Comparison of ENCODE assay signal across 21 cellular contexts in the genomic region with DNA sequence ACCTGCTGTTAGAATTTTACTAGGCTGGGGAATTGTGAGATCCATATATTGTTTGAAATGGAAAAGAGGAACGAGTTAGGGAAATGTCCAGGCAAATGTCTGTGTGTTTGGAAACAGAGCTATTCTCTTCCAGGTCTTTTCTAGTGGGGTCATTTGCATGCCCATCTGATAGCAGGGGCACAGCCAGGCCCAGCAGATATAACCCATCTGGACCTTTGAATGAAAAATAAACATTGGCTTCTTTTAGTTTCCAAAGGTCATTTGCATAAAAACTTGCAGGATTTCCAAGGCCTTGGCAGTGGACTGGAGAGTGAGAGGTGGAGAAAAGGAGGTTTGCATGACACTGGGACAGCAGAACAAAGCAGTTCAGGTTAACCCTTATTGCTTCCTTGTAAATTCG.
A peak's percentile ranks its signal among the peaks of the same experiment; 100 is the strongest.
DNase-seq lines count a peak whose midpoint lies in the region; ATAC-seq and TF ChIP-seq lines count a peak whose summit lies in the region.
"Had no signal": no experiment of that assay in that cellular context is flagged by ENCODE, and none has a peak within 500 bp of the region (broad histone marks: within the 10 kb centered on the region; RNA-seq: fewer than 3 reads in every experiment).

No MANE protein-coding gene starts in this region.

- H3K27ac Mint-ChIP-seq in progenitor cell of endocrine pancreas = peak overlapping the region; percentile 57
- H3K27ac Mint-ChIP-seq in activated T-helper 2 cell treated with anti-CD3 and anti-CD28 coated beads, Interferon-gamma antibody, Interleukin-2, Interleukin-4, amounts not matched to agents 10 μg/mL and 5 μg/mL and 100 μg/mL, durations not matched to agents 14 hours and 24 hours and 36 hours = no peak overlapping the region
- H3K27ac Mint-ChIP-seq: HFFc6, IgD-negative memory B cell had no signal

- no peak overlapping the region for H3K27ac ChIP-seq in brain microvascular endothelial cell
- H3K27ac ChIP-seq: HL-60 had no signal

- H3K4me1 Mint-ChIP-seq in progenitor cell of endocrine pancreas (ENCODE audit: low read depth) = peaks cover 10% of the 10 kb centered on the region
- H3K4me1 Mint-ChIP-seq in activated T-helper 2 cell treated with anti-CD3 and anti-CD28 coated beads, Interferon-gamma antibody, Interleukin-2, Interleukin-4, amounts not matched to agents 10 μg/mL and 5 μg/mL and 100 μg/mL, durations not matched to agents 14 hours and 24 hours and 36 hours (ENCODE audit: low read depth) = no peaks in the 10 kb centered on the region
- H3K4me1 Mint-ChIP-seq: CD4-positive, CD25-positive, alpha-beta regulatory T cell; CD8-positive, alpha-beta memory T cell had no signal

- TF ChIP-seq CTCF in progenitor cell of endocrine pancreas (IDR thresholded peaks at IDR 0.05; ENCODE audit: unreplicated experiment) = no peak
- TF ChIP-seq CTCF in brain microvascular endothelial cell (IDR thresholded peaks at IDR 0.05; ENCODE audit: low read depth, low read length, missing control alignments) = no peak

- intact Hi-C loops in activated T-helper 2 cell treated with anti-CD3 and anti-CD28 coated beads, Interferon-gamma antibody, Interleukin-2, Interleukin-4, amounts not matched to agents 10 μg/mL and 5 μg/mL and 100 μg/mL, durations not matched to agents 14 hours and 24 hours and 36 hours (cut with micrococcal nuclease) = no loop called here

- no peaks in the 10 kb centered on the region for H3K36me3 Mint-ChIP-seq in progenitor cell of endocrine pancreas (ENCODE audit: insufficient read depth)
- H3K36me3 Mint-ChIP-seq in activated T-helper 2 cell treated with anti-CD3 and anti-CD28 coated beads, Interferon-gamma antibody, Interleukin-2, Interleukin-4, amounts not matched to agents 10 μg/mL and 5 μg/mL and 100 μg/mL, durations not matched to agents 14 hours and 24 hours and 36 hours (ENCODE audit: low read depth) = no peaks in the 10 kb centered on the region
- H3K36me3 Mint-ChIP-seq: CD4-positive, CD25-positive, alpha-beta regulatory T cell; CD8-positive, alpha-beta memory T cell; IgD-negative memory B cell had no signal

- H3K9me3 Mint-ChIP-seq in progenitor cell of endocrine pancreas (ENCODE audit: low read depth) = no peaks in the 10 kb centered on the region
- no peaks in the 10 kb centered on the region for H3K9me3 Mint-ChIP-seq in activated T-helper 2 cell treated with anti-CD3 and anti-CD28 coated beads, Interferon-gamma antibody, Interleukin-2, Interleukin-4, amounts not matched to agents 10 μg/mL and 5 μg/mL and 100 μg/mL, durations not matched to agents 14 hours and 24 hours and 36 hours
- H3K9me3 Mint-ChIP-seq: IgD-negative memory B cell had no signal

- H3K27me3 Mint-ChIP-seq in progenitor cell of endocrine pancreas = peaks cover 12% of the 10 kb centered on the region
- peaks cover 4% of the 10 kb centered on the region for H3K27me3 Mint-ChIP-seq in activated T-helper 2 cell treated with anti-CD3 and anti-CD28 coated beads, Interferon-gamma antibody, Interleukin-2, Interleukin-4, amounts not matched to agents 10 μg/mL and 5 μg/mL and 100 μg/mL, durations not matched to agents 14 hours and 24 hours and 36 hours (ENCODE audit: low read depth)

- in situ Hi-C loops in brain microvascular endothelial cell (cut with HindIII; ENCODE audit: low pct_ligation_motif_present, low sequenced_read_pairs) = no loop called here

- peak; percentile 95 to 99 for DNase-seq in NCI-H526 (lab: John Stamatoyannopoulos, UW)
- DNase-seq in left lobe of liver (ENCODE audit: low spot score) = peak; percentile 70
- no peak for DNase-seq in progenitor cell of endocrine pancreas (ENCODE audit: low spot score, unreplicated experiment)
- no peak for DNase-seq in brain microvascular endothelial cell
- no peak for DNase-seq in NOMO-1 treated with dmso at 0.1 percent for 144 hours (lab: John Stamatoyannopoulos, UW; ENCODE audit: unreplicated experiment)
- no peak for DNase-seq in activated T-helper 2 cell treated with anti-CD3 and anti-CD28 coated beads, Interferon-gamma antibody, Interleukin-2, Interleukin-4, amounts not matched to agents 10 μg/mL and 5 μg/mL and 100 μg/mL, durations not matched to agents 14 hours and 24 hours and 36 hours (ENCODE audit: low spot score)
- DNase-seq: ACHN; BE2C; C1 segment of cervical spinal cord; CD4-positive, CD25-positive, alpha-beta regulatory T cell; CD8-positive, alpha-beta memory T cell; COR-L47; DMS153; DMS79; GDM1; GOT3; H7; HFFc6 had no signal

- H3K36me3 ChIP-seq in brain microvascular endothelial cell (replicated peaks) = no peaks in the 10 kb centered on the region
- H3K36me3 ChIP-seq: BE2C had no signal

- H3K27me3 ChIP-seq in brain microvascular endothelial cell (replicated peaks) = no peaks in the 10 kb centered on the region
- H3K27me3 ChIP-seq: BE2C had no signal

- H3K4me3 ChIP-seq in brain microvascular endothelial cell (ENCODE audit: low read depth, low read length) = no peak overlapping the region

- peak; percentile 94 for ATAC-seq in left lobe of liver
- ATAC-seq: HCT116 had no signal

- H3K4me3 Mint-ChIP-seq in progenitor cell of endocrine pancreas (ENCODE audit: low read depth) = no peak overlapping the region
- no peak overlapping the region for H3K4me3 Mint-ChIP-seq in activated T-helper 2 cell treated with anti-CD3 and anti-CD28 coated beads, Interferon-gamma antibody, Interleukin-2, Interleukin-4, amounts not matched to agents 10 μg/mL and 5 μg/mL and 100 μg/mL, durations not matched to agents 14 hours and 24 hours and 36 hours (ENCODE audit: low read depth)
- H3K4me3 Mint-ChIP-seq: CD4-positive, CD25-positive, alpha-beta regulatory T cell; CD8-positive, alpha-beta memory T cell; HFFc6; IgD-negative memory B cell had no signal

Comparison
In these comparisons a context has a peak if more than half of its experiments do, and no peak if none do; other contexts are left out.
1. DNase-seq: peak in NCI-H526 (2 of 2) and left lobe of liver (single experiment); none in progenitor cell of endocrine pancreas (single experiment), brain microvascular endothelial cell (single experiment), NOMO-1 treated with dmso at 0.1 percent for 144 hours (single experiment) and activated T-helper 2 cell treated with anti-CD3 and anti-CD28 coated beads, Interferon-gamma antibody, Interleukin-2, Interleukin-4, amounts not matched to agents 10 μg/mL and 5 μg/mL and 100 μg/mL, durations not matched to agents 14 hours and 24 hours and 36 hours (single experiment).